Comparison of ENCODE assay signal across 26 cellular contexts in the genomic region with DNA sequence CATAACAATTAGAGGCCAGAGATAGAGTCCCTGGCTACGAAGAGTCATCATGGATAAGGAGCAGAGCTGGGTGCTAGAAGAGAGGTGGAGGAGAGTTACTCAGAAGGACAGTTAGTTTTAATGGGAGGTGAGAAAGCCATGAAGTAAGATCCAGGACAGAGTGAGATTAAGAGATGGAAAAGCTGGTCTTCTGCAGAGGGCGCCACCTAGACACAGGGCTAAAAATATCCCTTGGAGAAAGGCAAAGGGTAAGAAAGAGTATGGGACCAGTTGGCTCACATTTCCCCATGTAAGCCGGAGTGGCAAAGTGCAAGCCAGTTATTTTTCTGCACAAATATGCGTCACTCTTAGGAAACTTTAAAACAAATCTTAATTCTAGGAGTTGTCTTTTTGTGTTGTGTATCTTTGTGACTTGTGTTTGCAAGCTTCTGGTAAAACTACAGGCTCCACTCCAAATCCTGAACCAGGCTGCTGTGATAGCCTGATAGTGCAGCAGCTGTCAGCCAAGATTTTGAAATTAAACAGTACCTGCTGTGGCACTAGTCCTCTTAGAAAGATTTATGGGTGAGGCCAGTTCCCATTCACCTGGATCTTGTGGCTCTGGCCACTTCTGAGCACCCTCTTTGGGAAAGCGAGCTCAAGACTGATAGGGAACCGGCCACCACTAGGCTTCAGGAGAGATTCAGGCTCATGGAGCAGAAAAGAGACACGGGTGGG.
DNase-seq lines count a peak whose midpoint lies in the region; ATAC-seq, FAIRE-seq and TF ChIP-seq lines count a peak whose summit lies in the region.
"Had no signal": no experiment of that assay in that cellular context is flagged by ENCODE, and none has a peak within 500 bp of the region (broad histone marks: within the 10 kb centered on the region; RNA-seq: fewer than 3 reads in every experiment).

No MANE protein-coding gene starts in this region.

- no peak for DNase-seq in Right ventricle myocardium inferior (ENCODE audit: missing footprints)
- DNase-seq in right cardiac atrium, result no peak
- DNase-seq in NCI-H69 (lab: John Stamatoyannopoulos, UW), result peak; percentile 34
- no peak for DNase-seq in H1 (ENCODE audit: low read depth in 1 of 2, low spot score in 2 of 2)
- no peak for DNase-seq in keratinocyte (ENCODE audit: low read depth, low spot score)
- DNase-seq in RCC 7860 (ENCODE audit: low spot score), result no peak
- no peak for DNase-seq in ACHN
- DNase-seq: activated CD4-positive, alpha-beta T cell treated with anti-CD3 and anti-CD28 coated beads, Interleukin-2, amount 10 ng/mL, durations not matched to agents 24 days and 14 days; activated CD8-positive, alpha-beta memory T cell treated with anti-CD3 and anti-CD28 coated beads for 24 hours; activated T-cell treated with anti-CD3 and anti-CD28 coated beads for 4 hours; amniotic stem cell; CD8-positive, alpha-beta memory T cell; KG1; MG63; NCI-H2029; NCI-H524; RPMI8226; stimulated activated CD4-positive, alpha-beta T cell treated with anti-CD3 and anti-CD28 coated beads, Interleukin-15, amount 100 ng/mL, for 24 hours; stimulated activated CD4-positive, alpha-beta T cell treated with anti-CD3 and anti-CD28 coated beads, Interleukin-4, amount 100 ng/mL, for 4 hours; tibial artery had no signal

- H3K27me3 ChIP-seq in right cardiac atrium (ENCODE audit: control insufficient read depth, insufficient read depth), result no peaks in the 10 kb centered on the region
- H3K27me3 ChIP-seq in H1 (replicated peaks in 1 of 4; ENCODE audit: control insufficient read depth in 3 of 4, extremely low read depth in 1 of 4, insufficient read depth in 3 of 4, low read length in 3 of 4), result no peaks in the 10 kb centered on the region
- no peaks in the 10 kb centered on the region for H3K27me3 ChIP-seq in keratinocyte (ENCODE audit: control insufficient read depth, extremely low read depth, insufficient read depth, low read length)
- H3K27me3 ChIP-seq: MG63, tibial artery had no signal

- H3K4me1 ChIP-seq in right cardiac atrium (ENCODE audit: control insufficient read depth, insufficient read depth, low read length), result peaks cover 8% of the 10 kb centered on the region
- no peaks in the 10 kb centered on the region for H3K4me1 ChIP-seq in H1 (replicated peaks in 1 of 4; ENCODE audit: control insufficient read depth in 3 of 4, insufficient read depth in 4 of 4, low read length in 3 of 4)
- H3K4me1 ChIP-seq in keratinocyte (ENCODE audit: control insufficient read depth, extremely low read depth, insufficient read depth, low read length), result no peaks in the 10 kb centered on the region

- H3K4me2 ChIP-seq in H1 (ENCODE audit: insufficient read depth in 1 of 2, low read depth in 2 of 2, low read length in 2 of 2), result no peak overlapping the region
- no peak overlapping the region for H3K4me2 ChIP-seq in keratinocyte (ENCODE audit: control insufficient read depth, extremely low read depth, insufficient read depth, low read depth, low read length)

- H3K27ac ChIP-seq in right cardiac atrium (ENCODE audit: low read length) (no peak overlapping the region), H1 (ENCODE audit: low read depth, low read length) (no peak overlapping the region), keratinocyte (ENCODE audit: control insufficient read depth, insufficient read depth, low read length) (no peak overlapping the region)
- H3K27ac ChIP-seq: epithelial cell of prostate had no signal

- FAIRE-seq in H1 (lab: Jason Lieb, UNC) (peak; percentile 73), keratinocyte (lab: Jason Lieb, UNC) (no peak), RCC 7860 (lab: Jason Lieb, UNC) (no peak)
- FAIRE-seq: colon, GM12892, HTR-8/SVneo had no signal

- H2AFZ ChIP-seq in H1 (ENCODE audit: low read length), result no peak overlapping the region
- H2AFZ ChIP-seq in keratinocyte (ENCODE audit: control insufficient read depth, low read length), result no peak overlapping the region

- H2AK5ac ChIP-seq in H1 (ENCODE audit: low read depth, low read length), result no peak overlapping the region

- H3K14ac ChIP-seq in H1 (ENCODE audit: insufficient read length), result no peak overlapping the region

- H3K79me1 ChIP-seq in H1 (ENCODE audit: low read depth, low read length), result no peaks in the 10 kb centered on the region

- no peak overlapping the region for H3K23ac ChIP-seq in H1 (ENCODE audit: insufficient read length)

- H3K18ac ChIP-seq in H1 (ENCODE audit: extremely low read depth, low read length), result no peak overlapping the region

- no peaks in the 10 kb centered on the region for H3K36me3 ChIP-seq in H1 (ENCODE audit: control insufficient read depth in 2 of 4, insufficient read depth in 4 of 4, low read length in 3 of 4)
- H3K36me3 ChIP-seq in keratinocyte (ENCODE audit: control insufficient read depth in 2 of 2, extremely low read depth in 1 of 2, insufficient read depth in 2 of 2, low read length in 2 of 2), result peaks cover 0 to 6% of the 10 kb centered on the region in 2 experiments
- H3K36me3 ChIP-seq: MG63 had no signal

- H3K4ac ChIP-seq in H1 (replicated peaks; ENCODE audit: insufficient read length, low read depth, low read length), result no peak overlapping the region

- ATAC-seq in Right ventricle myocardium inferior (peak; percentile 35), right cardiac atrium (no peak), HG03378 (IDR thresholded peaks at IDR 0.05; ENCODE audit: unreplicated experiment) (no peak)

- H3K9me3 ChIP-seq in right cardiac atrium (ENCODE audit: control insufficient read depth, low read length) (no peaks in the 10 kb centered on the region), H1 (ENCODE audit: insufficient read depth in 2 of 2, low read depth in 1 of 2, low read length in 1 of 2) (no peaks in the 10 kb centered on the region), keratinocyte (ENCODE audit: control insufficient read depth, low read depth, low read length) (no peaks in the 10 kb centered on the region)
- H3K9me3 ChIP-seq: MG63, tibial artery had no signal

- TF ChIP-seq EP300 in H1 (IDR thresholded peaks at IDR 0.05; ENCODE audit: borderline replicate concordance in 1 of 2, low read depth in 2 of 2, low read length in 2 of 2), result no peak

- TF ChIP-seq POLR2A in H1 (IDR thresholded peaks at IDR 0.05; ENCODE audit: control extremely low read depth in 1 of 2, low read depth in 2 of 2, low read length in 2 of 2), result no peak

- no peaks in the 10 kb centered on the region for H3K9me1 ChIP-seq in keratinocyte (ENCODE audit: control insufficient read depth, extremely low read depth, insufficient read depth, low read length)

- intact Hi-C loops in Right ventricle myocardium inferior (cut with DNase I), result loop anchor here (5.0 kb wide), 3 partner anchors 37 to 327 kb away; a partner anchor contains a TSS
- intact Hi-C loops in right cardiac atrium (cut with DNase I), result no loop called here

- CTCF ChIA-PET in H1 (lab: Charles Lee; ENCODE audit: partially characterized antibody), result interaction anchor here (0.6 to 2.6 kb wide), 23 partner anchors 9 to 220 kb away, joined by 3 to 11 read pairs (median 3); no protein-coding TSS in a partner anchor

- H3K4me3 ChIP-seq in right cardiac atrium (ENCODE audit: low read length) (no peak overlapping the region), H1 (ENCODE audit: extremely low read depth in 1 of 4, insufficient read depth in 2 of 4, low read depth in 3 of 4, low read length in 4 of 4) (no peak overlapping the region), keratinocyte (ENCODE audit: control insufficient read depth in 2 of 3, extremely low read depth in 1 of 3, insufficient read depth in 2 of 3, low read depth in 1 of 3, low read length in 3 of 3) (no peak overlapping the region)
- H3K4me3 ChIP-seq: lung, MG63, tibial artery had no signal

- peak; percentile 29 to 48 for TF ChIP-seq RAD21 in H1 (IDR thresholded peaks at IDR 0.05 in 1 of 2, conservative IDR thresholded peaks at IDR 0.05 in 1 of 2; ENCODE audit: low read depth in 2 of 2, low read length in 2 of 2)

- no peak overlapping the region for H2BK12ac ChIP-seq in H1 (ENCODE audit: low read depth, low read length)

- POLR2A ChIA-PET in H1 (lab: Charles Lee; ENCODE audit: partially characterized antibody), result no interaction called here

- H4K20me1 ChIP-seq in H1 (replicated peaks in 1 of 2; ENCODE audit: control insufficient read depth in 1 of 2, insufficient read depth in 2 of 2, low read length in 2 of 2) (no peaks in the 10 kb centered on the region), keratinocyte (ENCODE audit: control insufficient read depth, extremely low read depth, insufficient read depth, low read length) (no peaks in the 10 kb centered on the region)

- no peak overlapping the region for H2BK120ac ChIP-seq in H1 (replicated peaks; ENCODE audit: low read depth, low read length)

- H2BK20ac ChIP-seq in H1 (ENCODE audit: low read length), result no peak overlapping the region

- H3K56ac ChIP-seq in H1 (replicated peaks; ENCODE audit: insufficient read length, low read depth, low read length), result no peak overlapping the region

- H4K5ac ChIP-seq in H1 (ENCODE audit: insufficient read length, low read depth, low read length), result no peak overlapping the region

- dilution Hi-C loops in keratinocyte (cut with MboI; ENCODE audit: extremely low pct_ligation_motif_present, low sequenced_read_pairs), result no loop called here

- H2BK5ac ChIP-seq in H1 (ENCODE audit: low read depth, low read length), result no peak overlapping the region

- H3K23me2 ChIP-seq in H1 (ENCODE audit: low read depth, low read length), result no peaks in the 10 kb centered on the region

- H3K9ac ChIP-seq in H1 (replicated peaks in 1 of 4; ENCODE audit: extremely low read depth in 1 of 4, low read depth in 3 of 4, low read length in 3 of 4), result no peak overlapping the region
- H3K9ac ChIP-seq in keratinocyte (ENCODE audit: control insufficient read depth, extremely low read depth, insufficient read depth, low read length), result no peak overlapping the region

- no peak overlapping the region for H2BK15ac ChIP-seq in H1 (ENCODE audit: low read length)

- H3K79me2 ChIP-seq in H1 (ENCODE audit: control insufficient read depth in 1 of 2, insufficient read depth in 2 of 2, low read length in 2 of 2) (no peaks in the 10 kb centered on the region), keratinocyte (ENCODE audit: control insufficient read depth, insufficient read depth, low read length) (no peaks in the 10 kb centered on the region)

- H4K91ac ChIP-seq in H1 (replicated peaks; ENCODE audit: insufficient read length, low read length), result no peak overlapping the region

- H4K8ac ChIP-seq in H1 (ENCODE audit: extremely low read depth, insufficient read depth, low read length), result no peak overlapping the region

- peak in 2 of 3 experiments; percentile 34 to 53; a peak in 2 of 4 replicates for TF ChIP-seq CTCF in H1 (IDR thresholded peaks at IDR 0.05; ENCODE audit: control extremely low read depth in 1 of 3, insufficient read depth in 1 of 3, low read depth in 1 of 3, low read length in 3 of 3)
- TF ChIP-seq CTCF in keratinocyte (optimal IDR thresholded peaks at IDR 0.05 in 1 of 3, IDR thresholded peaks at IDR 0.05 in 1 of 3, conservative IDR thresholded peaks at IDR 0.05 in 1 of 3; ENCODE audit: extremely low read depth in 1 of 3, insufficient read depth in 2 of 3, low read length in 3 of 3), result peak in 2 of 3 experiments; percentile 34 to 42

- in situ Hi-C loops in ACHN (cut with HindIII; ENCODE audit: low pct_ligation_motif_present, low pct_unique_long_range_greater_than_20kb, low sequenced_read_pairs), result no loop called here

- 69% methylated on average over 7 of the region's 7 CpGs for WGBS in right cardiac atrium
- WGBS in H1 (ENCODE audit: extremely low coverage in 1 of 2, insufficient coverage in 1 of 2, insufficient read length in 1 of 2, insufficient replicate concordance in 2 of 2, low coverage in 1 of 2, low lambda C conversion rate in 2 of 2, missing lambda C conversion rate in 1 of 2), 2 experiments, result 85% methylated on average over 7 of the region's 7 CpGs; no CpG with 5 or more reads in 1 of the 2 experiments
